In genomic region chr17:68512967-68513474, GRCh38 we compare ENCODE assay signal across 8 cellular contexts. TPM values are rescaled to one million over a fixed set of nuclear protein-coding genes. Genes with fewer than 3 reads are reported as not detected.
DNase-seq lines count a peak whose midpoint lies in the region; ATAC-seq, FAIRE-seq and TF ChIP-seq lines count a peak whose summit lies in the region.

No MANE protein-coding gene starts in this region.

- H3K79me2 ChIP-seq in GM23338 (replicated peaks; ENCODE audit: insufficient read depth): peaks cover 54% of the 10 kb centered on the region

- peaks cover 32% of the 10 kb centered on the region for H3K36me3 Mint-ChIP-seq in GM23338 (ENCODE audit: low read depth)

- H3K4me1 ChIP-seq in GM23338 (ENCODE audit: insufficient read depth) (peaks cover 21% of the 10 kb centered on the region), mesodermal cell (ENCODE audit: control insufficient read depth, insufficient read depth, low read length, poor library complexity, severe bottlenecking) (peaks cover 16% of the 10 kb centered on the region)
- peaks cover 14% of the 10 kb centered on the region for H3K4me1 ChIP-seq in effector memory CD4-positive, alpha-beta T cell (ENCODE audit: control insufficient read depth, insufficient read depth, low read length, poor library complexity, severe bottlenecking)

- no peak for FAIRE-seq in urothelium cell line (lab: Jason Lieb, UNC)

- H3K27me3 Mint-ChIP-seq in GM23338 (ENCODE audit: insufficient read depth, low read depth, poor library complexity): peaks cover 8% of the 10 kb centered on the region

- TF ChIP-seq CTCF in AG04450 (IDR thresholded peaks at IDR 0.05; ENCODE audit: low read depth, low read length) (no peak), GM23338 (conservative IDR thresholded peaks at IDR 0.05; ENCODE audit: low read depth in 2 of 2) (no peak), RWPE1 (conservative IDR thresholded peaks at IDR 0.05; ENCODE audit: low read depth) (no peak)

- H3K4me2 ChIP-seq in GM23338: peak overlapping the region; percentile 93

- peak overlapping the region; percentile 97 for H3K4me3 Mint-ChIP-seq in GM23338

- POLR2A ChIA-PET in AG04450 (lab: Yijun Ruan, JAX) (interaction anchor here (0.9 to 1.1 kb wide), 3 partner anchors 17 to 22 kb away, joined by 3 to 5 read pairs (median 3); no protein-coding TSS in a partner anchor), RWPE1 (lab: Yijun Ruan, JAX; ENCODE audit: low non-redundant PET) (no interaction called here)

- CTCF ChIA-PET in AG04450 (lab: Charles Lee): interaction anchor here (0.9 to 1.0 kb wide), 2 partner anchors 11 to 21 kb away, joined by 4 to 5 read pairs; no protein-coding TSS in a partner anchor
- CTCF ChIA-PET in RWPE1 (lab: Yijun Ruan, JAX): interaction anchor here (0.7 kb wide), 1 partner anchor 1085 kb away, joined by 3 read pairs; no protein-coding TSS in a partner anchor

- H3K27ac ChIP-seq in AG04450 (ENCODE audit: low read depth, low read length): peak overlapping the region; percentile 85
- peak overlapping the region; percentile 97 for H3K27ac ChIP-seq in GM23338 (ENCODE audit: low read depth)
- H3K27ac ChIP-seq in RWPE1: peak overlapping the region; percentile 94
- peak overlapping the region; percentile 98 for H3K27ac ChIP-seq in effector memory CD4-positive, alpha-beta T cell (ENCODE audit: insufficient read depth, low read length, poor library complexity, severe bottlenecking)
- peak overlapping the region; percentile 98 for H3K27ac ChIP-seq in mesodermal cell (ENCODE audit: low read depth, low read length, severe bottlenecking)

- DNase-seq in AG04450 (ENCODE audit: low read depth, low spot score): no peak
- peak; percentile 65 for DNase-seq in GM23338 (ENCODE audit: low spot score)
- peak; percentile 24 for DNase-seq in RWPE1 (ENCODE audit: low spot score)
- no peak for DNase-seq in effector memory CD4-positive, alpha-beta T cell
- peak; percentile 23 for DNase-seq in urothelium cell line (ENCODE audit: low spot score)
- no peak for DNase-seq in NCI-H2081 treated with DMSO at 0.1 percent for 48 hours (lab: John Stamatoyannopoulos, UW)

- 0 out of 2 replicates have a peak, but pooled peaks cover 3% of the 10 kb centered on the region for H3F3A ChIP-seq in GM23338 (replicated peaks; ENCODE audit: low read depth)

- H2AFZ ChIP-seq in GM23338: no peak overlapping the region

- ATAC-seq in GM23338 (peak; percentile 22), GM18505 (IDR thresholded peaks at IDR 0.05; ENCODE audit: unreplicated experiment) (no peak)

- H3K9me2 ChIP-seq in GM23338 (ENCODE audit: insufficient read depth): no peaks in the 10 kb centered on the region

- H3K27ac Mint-ChIP-seq in GM23338: peak overlapping the region; percentile 97

- H3K9me3 ChIP-seq in AG04450 (ENCODE audit: control insufficient read depth, insufficient read depth, low read length) (0 out of 2 replicates have a peak, but pooled peaks cover 2% of the 10 kb centered on the region), mesodermal cell (ENCODE audit: control insufficient read depth, low read length) (peaks cover 9% of the 10 kb centered on the region)
- H3K9me3 ChIP-seq in effector memory CD4-positive, alpha-beta T cell (ENCODE audit: control insufficient read depth, low read length): no peaks in the 10 kb centered on the region

- H3K36me3 ChIP-seq in GM23338 (ENCODE audit: insufficient read depth) (peaks cover 29% of the 10 kb centered on the region; the same call in 1 of the 2 replicates), mesodermal cell (ENCODE audit: control insufficient read depth, insufficient read depth, low read length) (peaks cover 31% of the 10 kb centered on the region)
- H3K36me3 ChIP-seq in effector memory CD4-positive, alpha-beta T cell (ENCODE audit: control insufficient read depth, insufficient read depth, low read length): peaks cover 14% of the 10 kb centered on the region

- peaks cover 18% of the 10 kb centered on the region for H4K20me1 ChIP-seq in GM23338 (replicated peaks; ENCODE audit: insufficient read depth)

- WGBS in mesodermal cell (ENCODE audit: insufficient coverage in 2 of 2), 2 experiments: 0% methylated on average over 16 to 19 of the region's 20 CpGs

- H3K27me3 ChIP-seq in AG04450 (ENCODE audit: control insufficient read depth, insufficient read depth, low read length) (no peaks in the 10 kb centered on the region), GM23338 (ENCODE audit: insufficient read depth) (no peaks in the 10 kb centered on the region)
- H3K27me3 ChIP-seq in effector memory CD4-positive, alpha-beta T cell (replicated peaks; ENCODE audit: control insufficient read depth, insufficient read depth, low read length, poor library complexity, severe bottlenecking): no peaks in the 10 kb centered on the region

- peaks cover 15% of the 10 kb centered on the region for H3K9me3 Mint-ChIP-seq in GM23338

- H3K4me1 Mint-ChIP-seq in GM23338: peaks cover 27% of the 10 kb centered on the region

- no peak for TF ChIP-seq POLR2A in GM18505 (IDR thresholded peaks at IDR 0.05; ENCODE audit: borderline replicate concordance, extremely low read depth, insufficient read depth, insufficient read length)

- peak overlapping the region; percentile 97 for H3K4me3 ChIP-seq in AG04450 (ENCODE audit: low read depth, low read length)
- H3K4me3 ChIP-seq in GM23338: peak overlapping the region; percentile 91
- peak overlapping the region; percentile 80 for H3K4me3 ChIP-seq in effector memory CD4-positive, alpha-beta T cell (ENCODE audit: insufficient read depth, low read depth, low read length, poor library complexity, severe bottlenecking)
- peak overlapping the region; percentile 83 for H3K4me3 ChIP-seq in mesodermal cell (ENCODE audit: extremely low read depth, insufficient read depth, low read length, poor library complexity, severe bottlenecking)

TF ChIP-seq in GM23338, 12 proteins besides CTCF, POLR2A, EP300 and RAD21 (continues in another document):
- no peak for TF ChIP-seq ETS1 (IDR thresholded peaks at IDR 0.05)
- TF ChIP-seq EZH2 (IDR thresholded peaks at IDR 0.05; ENCODE audit: low read depth, unreplicated experiment): no peak
- no peak for TF ChIP-seq ZNF114 (CRISPR knock-in tag; IDR thresholded peaks at IDR 0.05)
- TF ChIP-seq STAT1 (IDR thresholded peaks at IDR 0.05; ENCODE audit: unreplicated experiment): no peak
- no peak for TF ChIP-seq ZNF331 (CRISPR knock-in tag; IDR thresholded peaks at IDR 0.05; ENCODE audit: low read depth)
- TF ChIP-seq JUNB (IDR thresholded peaks at IDR 0.05; ENCODE audit: unreplicated experiment): no peak
- no peak for TF ChIP-seq NANOG (IDR thresholded peaks at IDR 0.05; ENCODE audit: borderline replicate concordance)
- TF ChIP-seq EZH2phosphoT487 (IDR thresholded peaks at IDR 0.05; ENCODE audit: unreplicated experiment): no peak

RNA-seq across cellular contexts. Expression of gene PRKAR1A, which starts 0.8 kb away (rescaled TPM):
- polyA plus RNA-seq in AG04450 (2011; rRNA removed) (238 and 282 TPM in 2 replicates), GM23338 (2016; fragmentation: Nextera tagmentation; extraction: Ambion mirVana) (67.0 and 90.1 TPM in 2 replicates)
- 308 and 368 TPM in 2 replicates for polyA minus RNA-seq in AG04450 (2011; rRNA and poly(A)+ RNA removed)
- 100 and 106 TPM in 2 replicates for total RNA-seq in GM23338 (2014; rRNA removed; shearing (Covaris generic))
- 179 TPM for polyA plus RNA-seq in mesodermal cell (2013, experiment 1 of 2)
- 150 TPM for polyA plus RNA-seq in mesodermal cell (2013, experiment 2 of 2)

RNA-seq across cellular contexts. Expression of gene WIPI1, which starts 55.7 kb away (rescaled TPM):
- polyA plus RNA-seq in AG04450 (2011; rRNA removed): 121 and 125 TPM in 2 replicates
- polyA minus RNA-seq in AG04450 (2011; rRNA and poly(A)+ RNA removed): 104 and 107 TPM in 2 replicates
- 29.3 and 30.1 TPM in 2 replicates for total RNA-seq in GM23338 (2014; rRNA removed; shearing (Covaris generic))
- 21.8 and 24.1 TPM in 2 replicates for polyA plus RNA-seq in GM23338 (2016; fragmentation: Nextera tagmentation; extraction: Ambion mirVana)
- 108 TPM for polyA plus RNA-seq in mesodermal cell (2013, experiment 1 of 2)
- polyA plus RNA-seq in mesodermal cell (2013, experiment 2 of 2): 96.9 TPM

Comparison
In these comparisons a context has a peak if more than half of its experiments do, and no peak if none do; other contexts are left out.
1. DNase-seq: peak in GM23338 (single experiment), RWPE1 (single experiment) and urothelium cell line (single experiment); none in AG04450 (single experiment), effector memory CD4-positive, alpha-beta T cell (0 of 3) and NCI-H2081 treated with DMSO at 0.1 percent for 48 hours (single experiment).
2. Peak in every context shown above with its lines, with median percentiles within 50 percentile points of each other: H3K27ac ChIP-seq and H3K4me3 ChIP-seq.